ENCODE assay signal across 8 cellular contexts in genomic region chr14:73753043-73753886, GRCh38. TPM values are rescaled to one million over a fixed set of nuclear protein-coding genes. Genes with fewer than 3 reads are reported as not detected.
A peak's percentile ranks its signal among the peaks of the same experiment; 100 is the strongest.
DNase-seq lines count a peak whose midpoint lies in the region; ATAC-seq and TF ChIP-seq lines count a peak whose summit lies in the region.

No MANE protein-coding gene starts in this region.

- H3K27ac ChIP-seq in right atrium auricular region = peak overlapping the region; percentile 89 to 99

- H3K4me1 ChIP-seq in right atrium auricular region = peaks cover 0 to 99% of the 10 kb centered on the region in 2 donors

- H3K36me3 ChIP-seq in right atrium auricular region = no peaks in the 10 kb centered on the region

- H3K27me3 Mint-ChIP-seq in activated T-helper 1 cell treated with anti-CD3 and anti-CD28 coated beads, Interleukin-12 subunit alpha, Interleukin-12 subunit beta, Interleukin-2, Interleukin-4 antibody, amounts not matched to agents 30 ng/mL and 10 ng/mL and 1 ng/mL, durations not matched to agents 14 hours and 24 hours and 36 hours (ENCODE audit: insufficient read depth) = no peaks in the 10 kb centered on the region

- peak; percentile 30 for DNase-seq in stimulated activated CD4-positive, alpha-beta T cell treated with anti-CD3 and anti-CD28 coated beads, Interleukin-4, amount 100 ng/mL, for 24 hours
- DNase-seq in stimulated activated CD4-positive, alpha-beta T cell treated with anti-CD3 and anti-CD28 coated beads, Interleukin-12 subunit alpha, Interleukin-12 subunit beta, amount 100 ng/mL, for 4 hours = no peak
- no peak for DNase-seq in activated T-helper 1 cell treated with anti-CD3 and anti-CD28 coated beads, Interleukin-12 subunit alpha, Interleukin-12 subunit beta, Interleukin-2, Interleukin-4 antibody, amounts not matched to agents 30 ng/mL and 10 ng/mL and 1 ng/mL, durations not matched to agents 14 hours and 24 hours and 36 hours (ENCODE audit: low spot score)
- DNase-seq in right atrium auricular region (ENCODE audit: low spot score) (peak; percentile 81), NCI-H2196 treated with DMSO at 0.1 percent for 48 hours (lab: John Stamatoyannopoulos, UW; ENCODE audit: unreplicated experiment) (no peak)
- DNase-seq in stimulated activated effector memory CD8-positive, alpha-beta T cell treated with anti-CD3 and anti-CD28 coated beads, Interleukin-12 subunit alpha, Interleukin-12 subunit beta, amount 100 ng/mL, for 72 hours (ENCODE audit: low spot score in 2 of 2) = no peak

- peak; percentile 22 for ATAC-seq in stimulated activated effector memory CD8-positive, alpha-beta T cell treated with anti-CD3 and anti-CD28 coated beads, Interleukin-12 subunit alpha, Interleukin-12 subunit beta, amount 100 ng/mL, for 72 hours
- ATAC-seq in HG02852 (IDR thresholded peaks at IDR 0.05; ENCODE audit: unreplicated experiment) (no peak), HG03342 (IDR thresholded peaks at IDR 0.05; ENCODE audit: unreplicated experiment) (no peak)

- intact Hi-C loops in activated T-helper 1 cell treated with anti-CD3 and anti-CD28 coated beads, Interleukin-12 subunit alpha, Interleukin-12 subunit beta, Interleukin-2, Interleukin-4 antibody, amounts not matched to agents 30 ng/mL and 10 ng/mL and 1 ng/mL, durations not matched to agents 14 hours and 24 hours and 36 hours (cut with micrococcal nuclease) = no loop called here

- peak overlapping the region; percentile 96 for H3K27ac Mint-ChIP-seq in activated T-helper 1 cell treated with anti-CD3 and anti-CD28 coated beads, Interleukin-12 subunit alpha, Interleukin-12 subunit beta, Interleukin-2, Interleukin-4 antibody, amounts not matched to agents 30 ng/mL and 10 ng/mL and 1 ng/mL, durations not matched to agents 14 hours and 24 hours and 36 hours
- peak overlapping the region; percentile 91 for H3K27ac Mint-ChIP-seq in stimulated activated effector memory CD8-positive, alpha-beta T cell treated with anti-CD3 and anti-CD28 coated beads, Interleukin-12 subunit alpha, Interleukin-12 subunit beta, amount 100 ng/mL, for 72 hours

- peak overlapping the region; percentile 90 for H3K4me3 Mint-ChIP-seq in activated T-helper 1 cell treated with anti-CD3 and anti-CD28 coated beads, Interleukin-12 subunit alpha, Interleukin-12 subunit beta, Interleukin-2, Interleukin-4 antibody, amounts not matched to agents 30 ng/mL and 10 ng/mL and 1 ng/mL, durations not matched to agents 14 hours and 24 hours and 36 hours
- H3K4me3 Mint-ChIP-seq in stimulated activated effector memory CD8-positive, alpha-beta T cell treated with anti-CD3 and anti-CD28 coated beads, Interleukin-12 subunit alpha, Interleukin-12 subunit beta, amount 100 ng/mL, for 72 hours = peak overlapping the region; percentile 83

- TF ChIP-seq CTCF in right atrium auricular region (IDR thresholded peaks at IDR 0.05) = no peak

- H3K9me3 ChIP-seq in right atrium auricular region = no peaks in the 10 kb centered on the region

- peaks cover 98% of the 10 kb centered on the region for H3K4me1 Mint-ChIP-seq in activated T-helper 1 cell treated with anti-CD3 and anti-CD28 coated beads, Interleukin-12 subunit alpha, Interleukin-12 subunit beta, Interleukin-2, Interleukin-4 antibody, amounts not matched to agents 30 ng/mL and 10 ng/mL and 1 ng/mL, durations not matched to agents 14 hours and 24 hours and 36 hours (ENCODE audit: low read depth)
- H3K4me1 Mint-ChIP-seq in stimulated activated effector memory CD8-positive, alpha-beta T cell treated with anti-CD3 and anti-CD28 coated beads, Interleukin-12 subunit alpha, Interleukin-12 subunit beta, amount 100 ng/mL, for 72 hours = peaks cover 100% of the 10 kb centered on the region

- H3K9me3 Mint-ChIP-seq in activated T-helper 1 cell treated with anti-CD3 and anti-CD28 coated beads, Interleukin-12 subunit alpha, Interleukin-12 subunit beta, Interleukin-2, Interleukin-4 antibody, amounts not matched to agents 30 ng/mL and 10 ng/mL and 1 ng/mL, durations not matched to agents 14 hours and 24 hours and 36 hours = no peaks in the 10 kb centered on the region
- H3K9me3 Mint-ChIP-seq in stimulated activated effector memory CD8-positive, alpha-beta T cell treated with anti-CD3 and anti-CD28 coated beads, Interleukin-12 subunit alpha, Interleukin-12 subunit beta, amount 100 ng/mL, for 72 hours = no peaks in the 10 kb centered on the region

- no peaks in the 10 kb centered on the region for H3K27me3 ChIP-seq in right atrium auricular region

- peaks cover 4% of the 10 kb centered on the region for H3K36me3 Mint-ChIP-seq in activated T-helper 1 cell treated with anti-CD3 and anti-CD28 coated beads, Interleukin-12 subunit alpha, Interleukin-12 subunit beta, Interleukin-2, Interleukin-4 antibody, amounts not matched to agents 30 ng/mL and 10 ng/mL and 1 ng/mL, durations not matched to agents 14 hours and 24 hours and 36 hours (ENCODE audit: low read depth)
- H3K36me3 Mint-ChIP-seq in stimulated activated effector memory CD8-positive, alpha-beta T cell treated with anti-CD3 and anti-CD28 coated beads, Interleukin-12 subunit alpha, Interleukin-12 subunit beta, amount 100 ng/mL, for 72 hours = peaks cover 70% of the 10 kb centered on the region

- peak overlapping the region in 1 of 2 donors; percentile 24 for H3K4me3 ChIP-seq in right atrium auricular region

RNA-seq across cellular contexts. Expression of gene PNMA1, which starts 39.1 kb away (rescaled TPM):
- total RNA-seq in activated T-helper 1 cell treated with anti-CD3 and anti-CD28 coated beads, Interleukin-12 subunit alpha, Interleukin-12 subunit beta, Interleukin-2, Interleukin-4 antibody, amounts not matched to agents 30 ng/mL and 10 ng/mL and 1 ng/mL, durations not matched to agents 14 hours and 24 hours and 36 hours = 29.7 and 30.6 TPM in 2 replicates
- 10 to 100 TPM; 17.1 to 18.3 TPM for total RNA-seq in right atrium auricular region

Comparison
In these comparisons a context has a peak if more than half of its experiments do, and no peak if none do; other contexts are left out.
1. DNase-seq: peak in stimulated activated CD4-positive, alpha-beta T cell treated with anti-CD3 and anti-CD28 coated beads, Interleukin-4, amount 100 ng/mL, for 24 hours (single experiment) and right atrium auricular region (single experiment); none in stimulated activated CD4-positive, alpha-beta T cell treated with anti-CD3 and anti-CD28 coated beads, Interleukin-12 subunit alpha, Interleukin-12 subunit beta, amount 100 ng/mL, for 4 hours (single experiment), activated T-helper 1 cell treated with anti-CD3 and anti-CD28 coated beads, Interleukin-12 subunit alpha, Interleukin-12 subunit beta, Interleukin-2, Interleukin-4 antibody, amounts not matched to agents 30 ng/mL and 10 ng/mL and 1 ng/mL, durations not matched to agents 14 hours and 24 hours and 36 hours (single experiment), stimulated activated effector memory CD8-positive, alpha-beta T cell treated with anti-CD3 and anti-CD28 coated beads, Interleukin-12 subunit alpha, Interleukin-12 subunit beta, amount 100 ng/mL, for 72 hours (0 of 2) and NCI-H2196 treated with DMSO at 0.1 percent for 48 hours (single experiment).